ENCODE assay signal across 21 cellular contexts in the genomic region with DNA sequence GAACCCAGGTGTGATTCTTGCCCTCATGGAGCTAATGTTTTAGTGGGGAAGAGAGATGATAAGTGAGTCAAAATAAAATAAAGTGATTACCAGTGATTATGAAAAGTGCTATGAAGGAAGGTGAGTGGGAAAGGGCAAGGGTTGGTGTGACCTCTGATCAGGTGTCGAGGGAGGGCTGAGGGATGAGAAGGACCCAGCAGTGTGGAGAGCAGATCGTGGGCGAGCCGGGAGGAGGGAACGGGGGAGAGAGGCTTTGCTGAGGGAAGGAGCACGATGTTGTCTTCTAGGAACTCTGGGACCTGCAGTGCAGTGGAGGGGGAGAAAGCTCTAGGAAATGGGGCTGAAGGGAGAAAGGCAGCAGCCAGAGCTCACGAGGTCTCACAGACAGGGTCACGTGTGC.
"Had no signal": no experiment of that assay in that cellular context is flagged by ENCODE, and none has a peak within 500 bp of the region (broad histone marks: within the 10 kb centered on the region; RNA-seq: fewer than 3 reads in every experiment).

No MANE protein-coding gene starts in this region.

- ATAC-seq: activated CD4-positive, CD25-positive, alpha-beta regulatory T cell treated with anti-CD3 and anti-CD28 coated beads, Interleukin-2, amount 50 U/mL, for 24 hours; foreskin keratinocyte; lower lobe of right lung; stimulated activated naive CD8-positive, alpha-beta T cell treated with anti-CD3 and anti-CD28 coated beads, Interleukin-15, Interleukin-2, amounts not matched to agents 100 U/mL and 50 U/mL, for 24 hours; T-cell had no signal

- H3K27me3 ChIP-seq: colonic mucosa, foreskin keratinocyte, right atrium auricular region, suprapubic skin had no signal

- H3K4me3 Mint-ChIP-seq: activated CD4-positive, alpha-beta T cell treated with anti-CD3 and anti-CD28 coated beads, Interleukin-2, amount 10 ng/mL, durations not matched to agents 7 days and 5 days; central memory CD8-positive, alpha-beta T cell; endodermal cell; nephron; T-cell had no signal

- H3K27ac Mint-ChIP-seq: activated CD4-positive, alpha-beta T cell treated with anti-CD3 and anti-CD28 coated beads, Interleukin-2, amount 10 ng/mL, durations not matched to agents 7 days and 5 days; endodermal cell; nephron; T-cell had no signal

- H3K36me3 ChIP-seq: colonic mucosa, prostate gland, right atrium auricular region had no signal

- H3K9me3 Mint-ChIP-seq: activated CD4-positive, alpha-beta T cell treated with anti-CD3 and anti-CD28 coated beads, Interleukin-2, amount 10 ng/mL, durations not matched to agents 7 days and 5 days; central memory CD8-positive, alpha-beta T cell; endodermal cell; nephron; T-cell had no signal

- H3K4me1 ChIP-seq: prostate gland, suprapubic skin had no signal

- DNase-seq: activated CD4-positive, alpha-beta T cell treated with anti-CD3 and anti-CD28 coated beads, Interleukin-2, amount 10 ng/mL, durations not matched to agents 7 days and 5 days; activated CD8-positive, alpha-beta memory T cell treated with anti-CD3 and anti-CD28 coated beads for 24 hours; activated CD8-positive, alpha-beta memory T cell treated with anti-CD3 and anti-CD28 coated beads, Interleukin-2, amount 50 U/mL, for 48 hours; aorta; colonic mucosa; endodermal cell; foreskin keratinocyte; hippocampal formation; lower lobe of right lung; stimulated activated CD4-positive, alpha-beta T cell treated with anti-CD3 and anti-CD28 coated beads, Interleukin-12 subunit alpha, Interleukin-12 subunit beta, amount 100 ng/mL, for 4 hours; stimulated activated CD4-positive, alpha-beta T cell treated with anti-CD3 and anti-CD28 coated beads, Interleukin-1b, Interleukin-23, amount 100 ng/mL, for 48 hours; stimulated activated CD8-positive, alpha-beta memory T cell treated with anti-CD3 and anti-CD28 coated beads, Interleukin-4, amount 100 ng/mL, for 48 hours; stimulated activated naive CD8-positive, alpha-beta T cell treated with anti-CD3 and anti-CD28 coated beads, Interleukin-15, Interleukin-2, amounts not matched to agents 100 U/mL and 50 U/mL, for 24 hours; T-cell; T-helper 9 cell had no signal

- H3K9me3 ChIP-seq: colonic mucosa, lower lobe of right lung, prostate gland, right atrium auricular region, suprapubic skin had no signal

- H3K27me3 Mint-ChIP-seq: activated CD4-positive, alpha-beta T cell treated with anti-CD3 and anti-CD28 coated beads, Interleukin-2, amount 10 ng/mL, durations not matched to agents 7 days and 5 days; central memory CD8-positive, alpha-beta T cell; T-cell had no signal

- H3K27ac ChIP-seq: colonic mucosa, foreskin keratinocyte, lower lobe of right lung, prostate gland, right atrium auricular region, suprapubic skin had no signal

- H3K4me3 ChIP-seq: colonic mucosa, lower lobe of right lung, prostate gland, right atrium auricular region, suprapubic skin had no signal
